ENCODE assay signal across 9 cellular contexts in genomic region chr7:25894002-25894901, GRCh38.
DNase-seq lines count a peak whose midpoint lies in the region; ATAC-seq and TF ChIP-seq lines count a peak whose summit lies in the region.
"Had no signal": no experiment of that assay in that cellular context is flagged by ENCODE, and none has a peak within 500 bp of the region (broad histone marks: within the 10 kb centered on the region; RNA-seq: fewer than 3 reads in every experiment).

No MANE protein-coding gene starts in this region.

- H3K9me3 ChIP-seq in Karpas-422 (ENCODE audit: low read length): no peaks in the 10 kb centered on the region
- no peaks in the 10 kb centered on the region for H3K9me3 ChIP-seq in sigmoid colon

- no peaks in the 10 kb centered on the region for H3K36me3 Mint-ChIP-seq in GM23338 (ENCODE audit: low read depth)

- no peaks in the 10 kb centered on the region for H3K27me3 ChIP-seq in GM23338 (ENCODE audit: insufficient read depth)
- no peaks in the 10 kb centered on the region for H3K27me3 ChIP-seq in Karpas-422 (ENCODE audit: low read length)
- peaks cover 0 to 33% (median 9%) of the 10 kb centered on the region in 3 donors for H3K27me3 ChIP-seq in sigmoid colon

- peak overlapping the region; percentile 90 for H2AFZ ChIP-seq in GM23338
- peak overlapping the region; percentile 97 for H2AFZ ChIP-seq in Karpas-422 (ENCODE audit: low read length)

- no peak for TF ChIP-seq CTCF in GM23338 (conservative IDR thresholded peaks at IDR 0.05; ENCODE audit: low read depth in 2 of 2)
- no peak for TF ChIP-seq CTCF in sigmoid colon (IDR thresholded peaks at IDR 0.05)

- peak overlapping the region; percentile 82; the same call in 2 of the 3 replicates for H3K4me3 Mint-ChIP-seq in GM23338

- 0 out of 2 replicates have a peak, but pooled peaks cover 4% of the 10 kb centered on the region for H3F3A ChIP-seq in GM23338 (replicated peaks; ENCODE audit: low read depth)

- H3K9me3 Mint-ChIP-seq in GM23338: no peaks in the 10 kb centered on the region
- H3K9me3 Mint-ChIP-seq: central memory CD8-positive, alpha-beta T cell had no signal

- H3K27me3 Mint-ChIP-seq in GM23338 (ENCODE audit: insufficient read depth, low read depth, poor library complexity): peaks cover 19% of the 10 kb centered on the region

- H4K20me1 ChIP-seq in GM23338 (replicated peaks; ENCODE audit: insufficient read depth) (no peaks in the 10 kb centered on the region), Karpas-422 (ENCODE audit: insufficient read depth, low read depth, low read length) (no peaks in the 10 kb centered on the region)

- no peaks in the 10 kb centered on the region for H3K9me2 ChIP-seq in GM23338 (ENCODE audit: insufficient read depth)
- H3K9me2 ChIP-seq in Karpas-422 (replicated peaks; ENCODE audit: insufficient read depth, low read length): no peaks in the 10 kb centered on the region

- H3K4me3 ChIP-seq in GM23338: no peak overlapping the region
- peak overlapping the region; percentile 53; the same call in 1 of the 2 replicates for H3K4me3 ChIP-seq in Karpas-422 (ENCODE audit: low read length)
- no peak overlapping the region for H3K4me3 ChIP-seq in sigmoid colon

- peak; percentile 83 for ATAC-seq in GM23338
- ATAC-seq in left colon: peak; percentile 78

- H3K4me2 ChIP-seq in GM23338 (peak overlapping the region; percentile 84), Karpas-422 (ENCODE audit: low read depth, low read length, poor library complexity, severe bottlenecking) (peak overlapping the region; percentile 82)

- no peak for TF ChIP-seq EP300 in sigmoid colon (IDR thresholded peaks at IDR 0.05)

- H3K27ac ChIP-seq in GM23338 (ENCODE audit: low read depth) (no peak overlapping the region), Karpas-422 (ENCODE audit: low read length) (peak overlapping the region; percentile 51; the same call in 1 of the 2 replicates), sigmoid colon (no peak overlapping the region)

- H3K79me2 ChIP-seq in GM23338 (replicated peaks; ENCODE audit: insufficient read depth): no peaks in the 10 kb centered on the region
- H3K79me2 ChIP-seq in Karpas-422 (ENCODE audit: low read length): no peaks in the 10 kb centered on the region

- 72 to 77% methylated on average over 7 of the region's 7 CpGs for whole genome bisulfite sequencing in sigmoid colon, 2 donors

- H3K4me1 ChIP-seq in GM23338 (ENCODE audit: insufficient read depth): peaks cover 7% of the 10 kb centered on the region
- peaks cover 47% of the 10 kb centered on the region for H3K4me1 ChIP-seq in Karpas-422 (ENCODE audit: low read length)
- H3K4me1 ChIP-seq in sigmoid colon: peaks cover 0 to 20% (median 9%) of the 10 kb centered on the region in 4 donors

- no peak overlapping the region for H3K27ac Mint-ChIP-seq in GM23338

- intact Hi-C loops in left colon (cut with DNase I, micrococcal nuclease) (loop anchor here in 1 of 2 donors (5.0 to 10.0 kb wide), 2 partner anchors 168 to 771 kb away; no protein-coding TSS in a partner anchor), sigmoid colon (cut with DNase I) (loop anchor here (5.0 kb wide), 2 partner anchors 168 to 773 kb away; no protein-coding TSS in a partner anchor)

- H3K36me3 ChIP-seq in GM23338 (ENCODE audit: insufficient read depth): no peaks in the 10 kb centered on the region
- no peaks in the 10 kb centered on the region for H3K36me3 ChIP-seq in Karpas-422 (ENCODE audit: insufficient read depth, low read length)
- no peaks in the 10 kb centered on the region for H3K36me3 ChIP-seq in sigmoid colon

- peak overlapping the region; percentile 53; the same call in 1 of the 2 replicates for H3K9ac ChIP-seq in Karpas-422 (ENCODE audit: low read length)

- H3K4me1 Mint-ChIP-seq in GM23338: peaks cover 30% of the 10 kb centered on the region

- DNase-seq in activated T-cell treated with anti-CD3 and anti-CD28 coated beads for 1 hour (ENCODE audit: low read depth) (peak; percentile 6), activated T-cell treated with anti-CD3 and anti-CD28 coated beads for 4 hours (no peak), GM23338 (ENCODE audit: low spot score) (peak; percentile 75), Karpas-422 (peak; percentile 90), left colon (peak; percentile 38 to 69), sigmoid colon (no peak), NCI-H1092 treated with DMSO at 0.1 percent for 48 hours (lab: John Stamatoyannopoulos, UW) (no peak)
- peak; percentile 23 for DNase-seq in activated CD8-positive, alpha-beta memory T cell treated with anti-CD3 and anti-CD28 coated beads, Interleukin-2, amount 50 U/mL, for 4 hours

- no peak for TF ChIP-seq POLR2A in sigmoid colon (IDR thresholded peaks at IDR 0.05)

TF ChIP-seq in GM23338, 12 proteins besides CTCF, POLR2A, EP300 and RAD21:
- TF ChIP-seq, protein P1, sequence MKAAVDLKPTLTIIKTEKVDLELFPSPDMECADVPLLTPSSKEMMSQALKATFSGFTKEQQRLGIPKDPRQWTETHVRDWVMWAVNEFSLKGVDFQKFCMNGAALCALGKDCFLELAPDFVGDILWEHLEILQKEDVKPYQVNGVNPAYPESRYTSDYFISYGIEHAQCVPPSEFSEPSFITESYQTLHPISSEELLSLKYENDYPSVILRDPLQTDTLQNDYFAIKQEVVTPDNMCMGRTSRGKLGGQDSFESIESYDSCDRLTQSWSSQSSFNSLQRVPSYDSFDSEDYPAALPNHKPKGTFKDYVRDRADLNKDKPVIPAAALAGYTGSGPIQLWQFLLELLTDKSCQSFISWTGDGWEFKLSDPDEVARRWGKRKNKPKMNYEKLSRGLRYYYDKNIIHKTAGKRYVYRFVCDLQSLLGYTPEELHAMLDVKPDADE (IDR thresholded peaks at IDR 0.05): peak; percentile 76
- TF ChIP-seq POLR2AphosphoS5 (IDR thresholded peaks at IDR 0.05; ENCODE audit: low read depth) (no peak), EZH2phosphoT487 (IDR thresholded peaks at IDR 0.05; ENCODE audit: unreplicated experiment) (no peak), ZNF331 (CRISPR knock-in tag; IDR thresholded peaks at IDR 0.05; ENCODE audit: low read depth) (no peak)
TF ChIP-seq in GM23338: peak in this region for 1.

Comparison
In these comparisons a context has a peak if more than half of its experiments do, and no peak if none do; other contexts are left out.
1. DNase-seq: peak in activated T-cell treated with anti-CD3 and anti-CD28 coated beads for 1 hour (single experiment), GM23338 (single experiment), Karpas-422 (single experiment), activated CD8-positive, alpha-beta memory T cell treated with anti-CD3 and anti-CD28 coated beads, Interleukin-2, amount 50 U/mL, for 4 hours (single experiment) and left colon (2 of 2); none in activated T-cell treated with anti-CD3 and anti-CD28 coated beads for 4 hours (single experiment), sigmoid colon (single experiment) and NCI-H1092 treated with DMSO at 0.1 percent for 48 hours (single experiment).